20 cellular contexts compared by ENCODE assay signal in genomic region chr15:90751300-90751825, GRCh38. TPM values are rescaled to one million over a fixed set of nuclear protein-coding genes. Genes with fewer than 3 reads are reported as not detected.
DNase-seq lines count a peak whose midpoint lies in the region; ATAC-seq and TF ChIP-seq lines count a peak whose summit lies in the region.
"Had no signal": no experiment of that assay in that cellular context is flagged by ENCODE, and none has a peak within 500 bp of the region (broad histone marks: within the 10 kb centered on the region; RNA-seq: fewer than 3 reads in every experiment).

No MANE protein-coding gene starts in this region.

- intact Hi-C loops in activated T-helper 2 cell treated with anti-CD3 and anti-CD28 coated beads, Interferon-gamma antibody, Interleukin-2, Interleukin-4, amounts not matched to agents 10 μg/mL and 5 μg/mL and 100 μg/mL, durations not matched to agents 14 hours and 24 hours and 36 hours (cut with micrococcal nuclease), result loop anchor here (5.0 kb wide), 1 partner anchor 104 kb away; no protein-coding TSS in a partner anchor

- no peak for TF ChIP-seq RAD21 in SK-N-SH (IDR thresholded peaks at IDR 0.05; ENCODE audit: low read length)
- no peak for TF ChIP-seq RAD21 in liver (IDR thresholded peaks at IDR 0.05)

- H3K4me3 Mint-ChIP-seq in activated T-helper 2 cell treated with anti-CD3 and anti-CD28 coated beads, Interferon-gamma antibody, Interleukin-2, Interleukin-4, amounts not matched to agents 10 μg/mL and 5 μg/mL and 100 μg/mL, durations not matched to agents 14 hours and 24 hours and 36 hours (ENCODE audit: low read depth), result peak overlapping the region; percentile 26
- H3K4me3 Mint-ChIP-seq: HFFc6 had no signal

- H3K4me2 ChIP-seq in SK-N-SH, result no peak overlapping the region

- no peaks in the 10 kb centered on the region for H3K27me3 ChIP-seq in SK-N-SH (ENCODE audit: insufficient read depth)
- H3K27me3 ChIP-seq in HAP-1 (ENCODE audit: low read depth), result no peaks in the 10 kb centered on the region
- no peaks in the 10 kb centered on the region for H3K27me3 ChIP-seq in liver (ENCODE audit: control insufficient read depth in 4 of 4, insufficient read depth in 4 of 4, low read length in 3 of 4)
- H3K27me3 ChIP-seq in foreskin keratinocyte, result no peaks in the 10 kb centered on the region
- H3K27me3 ChIP-seq: BE2C, Peyer's patch had no signal

- in situ Hi-C loops in HAP-1 (cut with MboI; ENCODE audit: low sequenced_read_pairs), result no loop called here

- peak overlapping the region; percentile 89 for H3K27ac Mint-ChIP-seq in activated T-helper 2 cell treated with anti-CD3 and anti-CD28 coated beads, Interferon-gamma antibody, Interleukin-2, Interleukin-4, amounts not matched to agents 10 μg/mL and 5 μg/mL and 100 μg/mL, durations not matched to agents 14 hours and 24 hours and 36 hours
- H3K27ac Mint-ChIP-seq: HFFc6 had no signal

- POLR2A ChIA-PET in SK-N-SH (lab: Yijun Ruan, JAX), result no interaction called here

- ATAC-seq in SK-N-SH treated with all-trans-retinoic acid at 6 μM for 48 hours (no peak), foreskin keratinocyte (no peak)
- ATAC-seq: Right ventricle myocardium inferior had no signal

- H3K4me1 ChIP-seq in SK-N-SH (ENCODE audit: control insufficient read depth in 1 of 2, insufficient read depth in 2 of 2, low read depth in 1 of 2, low read length in 1 of 2), result peaks cover 3 to 6% of the 10 kb centered on the region in 2 experiments; a peak in 2 of 4 replicates
- peaks cover 28% of the 10 kb centered on the region for H3K4me1 ChIP-seq in HAP-1
- H3K4me1 ChIP-seq in liver (ENCODE audit: control insufficient read depth in 4 of 4, insufficient read depth in 4 of 4, low read length in 3 of 4), result peaks cover 0 to 11% (median 6%) of the 10 kb centered on the region in 4 donors
- no peaks in the 10 kb centered on the region for H3K4me1 ChIP-seq in foreskin keratinocyte
- H3K4me1 ChIP-seq: Peyer's patch had no signal

- no peaks in the 10 kb centered on the region for H3K27me3 Mint-ChIP-seq in activated T-helper 2 cell treated with anti-CD3 and anti-CD28 coated beads, Interferon-gamma antibody, Interleukin-2, Interleukin-4, amounts not matched to agents 10 μg/mL and 5 μg/mL and 100 μg/mL, durations not matched to agents 14 hours and 24 hours and 36 hours (ENCODE audit: low read depth)
- H3K27me3 Mint-ChIP-seq: CD4-positive, alpha-beta memory T cell had no signal

- H3K9me3 ChIP-seq in SK-N-SH (no peaks in the 10 kb centered on the region), HAP-1 (no peaks in the 10 kb centered on the region), liver (ENCODE audit: control insufficient read depth in 4 of 4, low read length in 3 of 4) (no peaks in the 10 kb centered on the region)
- H3K9me3 ChIP-seq: BE2C, Peyer's patch had no signal

- no peaks in the 10 kb centered on the region for H4K20me1 ChIP-seq in SK-N-SH (ENCODE audit: insufficient read depth)

- no peak for TF ChIP-seq EP300 in SK-N-SH (IDR thresholded peaks at IDR 0.05; ENCODE audit: borderline replicate concordance in 1 of 2, low read depth in 1 of 2, low read length in 1 of 2)

- H3K9me3 Mint-ChIP-seq in activated T-helper 2 cell treated with anti-CD3 and anti-CD28 coated beads, Interferon-gamma antibody, Interleukin-2, Interleukin-4, amounts not matched to agents 10 μg/mL and 5 μg/mL and 100 μg/mL, durations not matched to agents 14 hours and 24 hours and 36 hours, result no peaks in the 10 kb centered on the region
- H3K9me3 Mint-ChIP-seq: CD4-positive, alpha-beta memory T cell; HFFc6 had no signal

- peaks cover 5% of the 10 kb centered on the region for H3F3A ChIP-seq in SK-N-SH (replicated peaks; ENCODE audit: insufficient read depth)

- H3K36me3 Mint-ChIP-seq in activated T-helper 2 cell treated with anti-CD3 and anti-CD28 coated beads, Interferon-gamma antibody, Interleukin-2, Interleukin-4, amounts not matched to agents 10 μg/mL and 5 μg/mL and 100 μg/mL, durations not matched to agents 14 hours and 24 hours and 36 hours (ENCODE audit: low read depth), result peaks cover 73% of the 10 kb centered on the region

- WGBS in SK-N-SH (ENCODE audit: low lambda C conversion rate), result 97% methylated on average over 8 of the region's 8 CpGs
- 44% methylated on average over 8 of the region's 8 CpGs for WGBS in liver

- H3K9ac ChIP-seq in SK-N-SH (no peak overlapping the region), liver (ENCODE audit: low read depth in 1 of 2, low read length in 2 of 2) (no peak overlapping the region)

- no peak for TF ChIP-seq CTCF in SK-N-SH (IDR thresholded peaks at IDR 0.05)
- no peak for TF ChIP-seq CTCF in liver (IDR thresholded peaks at IDR 0.05; ENCODE audit: low read depth, low read length, missing input control)
- TF ChIP-seq CTCF in foreskin keratinocyte (conservative IDR thresholded peaks at IDR 0.05), result no peak

- no peak for DNase-seq in SK-N-SH
- peak; percentile 51 to 94 for DNase-seq in HAP-1 (ENCODE audit: low spot score in 2 of 2)
- DNase-seq in activated T-helper 2 cell treated with anti-CD3 and anti-CD28 coated beads, Interferon-gamma antibody, Interleukin-2, Interleukin-4, amounts not matched to agents 10 μg/mL and 5 μg/mL and 100 μg/mL, durations not matched to agents 14 hours and 24 hours and 36 hours (ENCODE audit: low spot score), result no peak
- no peak for DNase-seq in foreskin keratinocyte
- no peak for DNase-seq in NK-92 (lab: John Stamatoyannopoulos, UW; ENCODE audit: unreplicated experiment)
- no peak for DNase-seq in NCI-H526 (lab: John Stamatoyannopoulos, UW)
- DNase-seq: BE2C; CD4-positive, alpha-beta memory T cell; GF-D8; HFFc6; KG1; NCI-H1048; NCI-H146; NCI-H2081; NCI-H510A treated with DMSO at 0.1 percent for 48 hours; Peyer's patch had no signal

- CTCF ChIA-PET in SK-N-SH (lab: Yijun Ruan, JAX), result interaction anchor here (1.7 kb wide), 1 partner anchor 18 kb away, joined by 3 read pairs; no protein-coding TSS in a partner anchor

- 0 out of 2 replicates have a peak overlapping the region, but pooled peaks have one; percentile 8 for H2AFZ ChIP-seq in SK-N-SH (ENCODE audit: low read depth)

- no peak overlapping the region for H3K27ac ChIP-seq in SK-N-SH (ENCODE audit: low read depth in 2 of 2, low read length in 1 of 2)
- H3K27ac ChIP-seq in liver (ENCODE audit: low read depth in 1 of 2, low read length in 2 of 2), result no peak overlapping the region
- no peak overlapping the region for H3K27ac ChIP-seq in foreskin keratinocyte
- H3K27ac ChIP-seq: 22Rv1, Peyer's patch had no signal

- H3K36me3 ChIP-seq in SK-N-SH (replicated peaks in 1 of 2; ENCODE audit: control insufficient read depth in 1 of 2, insufficient read depth in 2 of 2, low read length in 1 of 2) (peaks cover 3 to 25% of the 10 kb centered on the region in 2 experiments), HAP-1 (replicated peaks) (peaks cover 25% of the 10 kb centered on the region), liver (ENCODE audit: control insufficient read depth in 4 of 4, insufficient read depth in 3 of 4, low read depth in 1 of 4, low read length in 3 of 4) (no peaks in the 10 kb centered on the region)
- H3K36me3 ChIP-seq: Peyer's patch had no signal

- no peaks in the 10 kb centered on the region for H3K79me2 ChIP-seq in SK-N-SH (ENCODE audit: insufficient read depth)

- H3K9me2 ChIP-seq in SK-N-SH, result no peaks in the 10 kb centered on the region

- H3K4me3 ChIP-seq in SK-N-SH (ENCODE audit: low read depth in 2 of 2, low read length in 1 of 2) (no peak overlapping the region), HAP-1 (no peak overlapping the region), liver (ENCODE audit: low read depth in 1 of 3, low read length in 3 of 3) (peak overlapping the region in 1 of 3 donors; percentile 19)
- H3K4me3 ChIP-seq: Peyer's patch had no signal

- H3K4me1 Mint-ChIP-seq in activated T-helper 2 cell treated with anti-CD3 and anti-CD28 coated beads, Interferon-gamma antibody, Interleukin-2, Interleukin-4, amounts not matched to agents 10 μg/mL and 5 μg/mL and 100 μg/mL, durations not matched to agents 14 hours and 24 hours and 36 hours (ENCODE audit: low read depth), result peaks cover 47% of the 10 kb centered on the region

TF ChIP-seq in SK-N-SH, 30 proteins besides CTCF, POLR2A, EP300 and RAD21 (continues in another document):
- no peak for TF ChIP-seq JUND (IDR thresholded peaks at IDR 0.05)

TF ChIP-seq in liver, 16 proteins besides CTCF, POLR2A, EP300 and RAD21 (continues in another document):
- TF ChIP-seq YY1 (IDR thresholded peaks at IDR 0.05), result no peak
- no peak for TF ChIP-seq NR2F2 (IDR thresholded peaks at IDR 0.05)
- TF ChIP-seq TAF1 (conservative IDR thresholded peaks at IDR 0.05), result no peak
- no peak for TF ChIP-seq GABPA (IDR thresholded peaks at IDR 0.05 in 1 of 2, conservative IDR thresholded peaks at IDR 0.05 in 1 of 2)
- no peak for TF ChIP-seq FOXA1 (IDR thresholded peaks at IDR 0.05)
- peak; percentile 59 for TF ChIP-seq SP1 (IDR thresholded peaks at IDR 0.05)
- no peak for TF ChIP-seq EGR1 (IDR thresholded peaks at IDR 0.05; ENCODE audit: low read depth in 2 of 2)
- TF ChIP-seq HNF4A (conservative IDR thresholded peaks at IDR 0.05), result peak; percentile 44 to 55
- TF ChIP-seq, protein P1, sequence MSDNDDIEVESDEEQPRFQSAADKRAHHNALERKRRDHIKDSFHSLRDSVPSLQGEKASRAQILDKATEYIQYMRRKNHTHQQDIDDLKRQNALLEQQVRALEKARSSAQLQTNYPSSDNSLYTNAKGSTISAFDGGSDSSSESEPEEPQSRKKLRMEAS (IDR thresholded peaks at IDR 0.05), result no peak
- TF ChIP-seq RXRA (IDR thresholded peaks at IDR 0.05), result peak in 1 of 2 donors; percentile 44
- TF ChIP-seq ATF3 (IDR thresholded peaks at IDR 0.05), result no peak
- no peak for TF ChIP-seq JUND (IDR thresholded peaks at IDR 0.05)
- no peak for TF ChIP-seq FOXA2 (IDR thresholded peaks at IDR 0.05)
- TF ChIP-seq HNF4G (IDR thresholded peaks at IDR 0.05), result no peak

RNA-seq across cellular contexts. Expression of gene BLM, which starts 34.2 kb away (rescaled TPM):
- polyA plus RNA-seq in SK-N-SH (2012; rRNA removed) (2.7 and 2.9 TPM in 2 replicates), liver (under 1 TPM; 0.40 to 0.43 TPM), foreskin keratinocyte (11.3 and 16.0 TPM in 2 replicates)
- polyA plus RNA-seq in SK-N-SH (2012; cell fraction: cytosol; rRNA removed), result 2.0 and 2.3 TPM in 2 replicates
- polyA plus RNA-seq in SK-N-SH (2012; cell fraction: nucleus; rRNA removed), result 2.8 and 4.2 TPM in 2 replicates
- 58.9 and 65.3 TPM in 2 replicates for total RNA-seq in activated T-helper 2 cell treated with anti-CD3 and anti-CD28 coated beads, Interferon-gamma antibody, Interleukin-2, Interleukin-4, amounts not matched to agents 10 μg/mL and 5 μg/mL and 100 μg/mL, durations not matched to agents 14 hours and 24 hours and 36 hours
- total RNA-seq in liver (10 to 100 TPM in 1 of 2 donors, under 1 TPM in 1; 0.33 to 15.1 TPM), foreskin keratinocyte (13.3 and 16.7 TPM in 2 replicates)

Comparison
In these comparisons a context has a peak if more than half of its experiments do, and no peak if none do; other contexts are left out.
1. DNase-seq: peak in HAP-1 (2 of 2); none in SK-N-SH (single experiment), activated T-helper 2 cell treated with anti-CD3 and anti-CD28 coated beads, Interferon-gamma antibody, Interleukin-2, Interleukin-4, amounts not matched to agents 10 μg/mL and 5 μg/mL and 100 μg/mL, durations not matched to agents 14 hours and 24 hours and 36 hours (single experiment), foreskin keratinocyte (0 of 2), NK-92 (single experiment) and NCI-H526 (0 of 2).